8 cellular contexts compared by ENCODE assay signal in the genomic region with DNA sequence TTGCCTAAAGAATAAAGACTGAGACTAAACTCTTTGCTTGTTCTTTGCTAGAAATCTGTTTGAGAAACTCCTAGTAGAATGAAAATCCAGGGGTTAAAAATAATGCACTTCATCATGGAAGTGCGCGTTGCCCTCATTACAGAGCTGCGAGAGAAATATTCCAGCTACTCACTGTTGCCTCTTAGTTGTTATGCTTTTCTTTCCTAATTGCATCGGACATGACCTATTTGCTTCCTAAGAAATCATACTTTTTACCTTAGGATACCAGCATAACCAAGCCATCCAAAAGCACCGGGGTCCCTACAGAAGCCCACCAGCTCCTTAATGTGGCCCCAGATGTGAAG. TPM values are rescaled to one million over a fixed set of nuclear protein-coding genes. Genes with fewer than 3 reads are reported as not detected.
DNase-seq lines count a peak whose midpoint lies in the region; ATAC-seq lines count a peak whose summit lies in the region.

No MANE protein-coding gene starts in this region.

- WGBS in mesendoderm (ENCODE audit: extremely low coverage, insufficient coverage, low lambda C conversion rate) = no CpG with 5 or more reads among the region's 5 CpGs

- H3K4me1 ChIP-seq in mesendoderm (ENCODE audit: control insufficient read depth, low read depth, low read length) = peaks cover 7% of the 10 kb centered on the region

- H3K79me1 ChIP-seq in mesendoderm (ENCODE audit: low read length) = no peaks in the 10 kb centered on the region

- no peak overlapping the region for H3K27ac ChIP-seq in mesendoderm (ENCODE audit: low read depth, low read length)

- H3K4me2 ChIP-seq in mesendoderm (ENCODE audit: low read length) = peak overlapping the region; percentile 83

- no peak overlapping the region for H2BK5ac ChIP-seq in mesendoderm (ENCODE audit: low read length)

- DNase-seq in A172 (ENCODE audit: low spot score) (peak; percentile 10), T47D (ENCODE audit: low read depth in 1 of 2, low spot score in 1 of 2) (peak; percentile 22 to 34), mesendoderm (no peak), posterior vena cava (ENCODE audit: low spot score) (no peak), mesenteric fat pad (ENCODE audit: low spot score) (no peak), GF-D8 (lab: John Stamatoyannopoulos, UW) (no peak)

- in situ Hi-C loops in T47D (cut with HindIII; ENCODE audit: low pct_unique_long_range_greater_than_20kb, low sequenced_read_pairs) = no loop called here

- no peak overlapping the region for H3K23ac ChIP-seq in mesendoderm (ENCODE audit: low read length)

- H3K9ac ChIP-seq in mesendoderm (ENCODE audit: low read length) = peak overlapping the region; percentile 68

- H3K56ac ChIP-seq in mesendoderm (ENCODE audit: low read length) = peak overlapping the region; percentile 82

- H3K18ac ChIP-seq in mesendoderm (ENCODE audit: low read length) = no peak overlapping the region

- H2BK15ac ChIP-seq in mesendoderm (replicated peaks; ENCODE audit: low read depth) = no peak overlapping the region

- peak overlapping the region; percentile 49 for H3K4me3 ChIP-seq in mesendoderm (ENCODE audit: low read length)

- no peaks in the 10 kb centered on the region for H3K27me3 ChIP-seq in mesendoderm (ENCODE audit: insufficient read depth, low read length, poor library complexity)

- no peak overlapping the region for H2AK5ac ChIP-seq in mesendoderm (ENCODE audit: low read length)

- intact Hi-C loops in posterior vena cava (cut with DNase I) = no loop called here

- ATAC-seq in HG02759 (IDR thresholded peaks at IDR 0.05; ENCODE audit: unreplicated experiment) = peak; percentile 7
- ATAC-seq in HG03442 (IDR thresholded peaks at IDR 0.05; ENCODE audit: unreplicated experiment) = no peak

- H4K5ac ChIP-seq in mesendoderm (ENCODE audit: low read length) = no peak overlapping the region

- H3K36me3 ChIP-seq in mesendoderm (ENCODE audit: control insufficient read depth, insufficient read depth, low read length) = no peaks in the 10 kb centered on the region

- no peak overlapping the region for H4K8ac ChIP-seq in mesendoderm (ENCODE audit: low read depth, low read length)

- H3K4ac ChIP-seq in mesendoderm (ENCODE audit: low read depth, low read length) = no peak overlapping the region

- no peak overlapping the region for H2BK120ac ChIP-seq in mesendoderm (ENCODE audit: low read depth, low read length)

- H3K79me2 ChIP-seq in mesendoderm (ENCODE audit: control insufficient read depth, insufficient read depth, low read length) = no peaks in the 10 kb centered on the region

RNA-seq across cellular contexts. Expression of gene THSD7A, which starts 0.6 kb away (rescaled TPM):
- total RNA-seq in A172 (2014; rRNA removed; shearing (Covaris generic)) = 0.21 and 0.89 TPM in 2 replicates
- 0.72 TPM for polyA plus RNA-seq in mesendoderm (2013, experiment 1 of 2)
- 0.73 TPM for polyA plus RNA-seq in mesendoderm (2013, experiment 2 of 2)
- total RNA-seq in posterior vena cava (1 to 10 TPM; 6.6 to 7.0 TPM), mesenteric fat pad (6.0 TPM)

Comparison
In these comparisons a context has a peak if more than half of its experiments do, and no peak if none do; other contexts are left out.
1. DNase-seq: peak in A172 (single experiment) and T47D (2 of 2); none in mesendoderm (single experiment), posterior vena cava (single experiment), mesenteric fat pad (single experiment) and GF-D8 (single experiment).